8 cellular contexts compared by ENCODE assay signal in genomic region chr6:141488466-141488865, GRCh38.
DNase-seq lines count a peak whose midpoint lies in the region; ATAC-seq and TF ChIP-seq lines count a peak whose summit lies in the region.

No MANE protein-coding gene starts in this region.

- H3K27ac Mint-ChIP-seq in natural killer cell treated with Interleukin-12 subunit alpha and Interleukin-12 subunit beta and Interleukin-15 and Interleukin-18, amount 100 ng/mL, for 72 hours = peak overlapping the region in 1 of 2 donors; percentile 25
- no peak overlapping the region for H3K27ac Mint-ChIP-seq in activated CD4-positive, alpha-beta T cell treated with anti-CD3 and anti-CD28 coated beads, Interleukin-2, amount 10 ng/mL, durations not matched to agents 24 days and 14 days
- H3K27ac Mint-ChIP-seq in H9 = no peak overlapping the region

- H3K9me3 ChIP-seq in heart right ventricle = no peaks in the 10 kb centered on the region
- no peaks in the 10 kb centered on the region for H3K9me3 ChIP-seq in H9 (ENCODE audit: control insufficient read depth, low read depth, low read length)

- H3K56ac ChIP-seq in H9 (ENCODE audit: insufficient read length, low read depth, low read length) = no peak overlapping the region

- H2BK15ac ChIP-seq in H9 (ENCODE audit: low read depth, low read length) = no peak overlapping the region

- no peaks in the 10 kb centered on the region for H3K23me2 ChIP-seq in H9 (ENCODE audit: insufficient read length, low read depth, low read length, poor library complexity, severe bottlenecking)

- ATAC-seq in GM19324 (IDR thresholded peaks at IDR 0.05; ENCODE audit: low FRiP score, unreplicated experiment) (peak; percentile 60), HG03039 (IDR thresholded peaks at IDR 0.05; ENCODE audit: unreplicated experiment) (peak; percentile 26), GM19328 (IDR thresholded peaks at IDR 0.05; ENCODE audit: unreplicated experiment) (no peak), heart right ventricle (no peak)
- ATAC-seq in natural killer cell treated with Interleukin-12 subunit alpha and Interleukin-12 subunit beta and Interleukin-15 and Interleukin-18, amount 100 ng/mL, for 72 hours = peak; percentile 8 to 45

- H4K91ac ChIP-seq in H9 (ENCODE audit: insufficient read length, low read depth, low read length) = no peak overlapping the region

- H3K4me2 ChIP-seq in H9 (ENCODE audit: insufficient read depth, insufficient read length, low read length) = no peak overlapping the region

- H3K36me3 ChIP-seq in heart right ventricle = no peaks in the 10 kb centered on the region

- H3K9me3 Mint-ChIP-seq in natural killer cell treated with Interleukin-12 subunit alpha and Interleukin-12 subunit beta and Interleukin-15 and Interleukin-18, amount 100 ng/mL, for 72 hours = no peaks in the 10 kb centered on the region
- peaks cover 25% of the 10 kb centered on the region for H3K9me3 Mint-ChIP-seq in activated CD4-positive, alpha-beta T cell treated with anti-CD3 and anti-CD28 coated beads, Interleukin-2, amount 10 ng/mL, durations not matched to agents 24 days and 14 days
- peaks cover 3 to 11% of the 10 kb centered on the region in 2 experiments; a peak in 4 of 5 replicates for H3K9me3 Mint-ChIP-seq in H9

- no peak overlapping the region for H3K14ac ChIP-seq in H9 (ENCODE audit: insufficient read depth, low read length)

- intact Hi-C loops in activated CD4-positive, alpha-beta T cell treated with anti-CD3 and anti-CD28 coated beads, Interleukin-2, amount 10 ng/mL, durations not matched to agents 24 days and 14 days (cut with micrococcal nuclease) = loop anchor here (10.0 kb wide), 2 partner anchors 656 to 904 kb away; partner anchors contain the start of genes NMBR and VTA1
- intact Hi-C loops in heart right ventricle (cut with DNase I) = loop anchor here in 2 of 10 donors (5.0 to 10.0 kb wide), 2 partner anchors 56 to 64 kb away; no protein-coding TSS in a partner anchor

- TF ChIP-seq CTCF in heart right ventricle (IDR thresholded peaks at IDR 0.05) (no peak), H9 (conservative IDR thresholded peaks at IDR 0.05) (no peak)

- H3K4me3 Mint-ChIP-seq in natural killer cell treated with Interleukin-12 subunit alpha and Interleukin-12 subunit beta and Interleukin-15 and Interleukin-18, amount 100 ng/mL, for 72 hours = no peak overlapping the region
- H3K4me3 Mint-ChIP-seq in activated CD4-positive, alpha-beta T cell treated with anti-CD3 and anti-CD28 coated beads, Interleukin-2, amount 10 ng/mL, durations not matched to agents 24 days and 14 days = no peak overlapping the region
- H3K4me3 Mint-ChIP-seq in H9 = no peak overlapping the region

- H3K79me1 ChIP-seq in H9 (ENCODE audit: insufficient read depth, low read depth, low read length, poor library complexity, severe bottlenecking) = no peaks in the 10 kb centered on the region

- no peaks in the 10 kb centered on the region for H4K20me1 ChIP-seq in H9 (ENCODE audit: control insufficient read depth, insufficient read depth, insufficient read length)

- WGBS in heart right ventricle, 2 donors = 11 to 13% methylated on average over 1 of the region's 1 CpG
- WGBS in H9 (ENCODE audit: extremely low coverage, insufficient read length, low lambda C conversion rate) = no CpG with 5 or more reads among the region's 1 CpG

- H3K79me2 ChIP-seq in H9 (ENCODE audit: insufficient read depth, low read length) = no peaks in the 10 kb centered on the region

- H3K4me1 Mint-ChIP-seq in natural killer cell treated with Interleukin-12 subunit alpha and Interleukin-12 subunit beta and Interleukin-15 and Interleukin-18, amount 100 ng/mL, for 72 hours (ENCODE audit: low read depth in 2 of 2) = peaks cover 15 to 26% of the 10 kb centered on the region in 2 donors
- H3K4me1 Mint-ChIP-seq in activated CD4-positive, alpha-beta T cell treated with anti-CD3 and anti-CD28 coated beads, Interleukin-2, amount 10 ng/mL, durations not matched to agents 24 days and 14 days = peaks cover 23% of the 10 kb centered on the region
- peaks cover 8 to 13% of the 10 kb centered on the region in 2 experiments for H3K4me1 Mint-ChIP-seq in H9

- H2BK20ac ChIP-seq in H9 (ENCODE audit: low read depth, low read length, poor library complexity, severe bottlenecking) = no peak overlapping the region

- H2BK120ac ChIP-seq in H9 (ENCODE audit: low read depth, low read length, poor library complexity, severe bottlenecking) = no peak overlapping the region

- no peak overlapping the region for H4K5ac ChIP-seq in H9 (ENCODE audit: insufficient read length, low read depth, low read length)

- no peak overlapping the region for H3K4ac ChIP-seq in H9 (ENCODE audit: low read depth, low read length)

- no peak overlapping the region for H3T11ph ChIP-seq in H9 (ENCODE audit: low read length)

- H3K36me3 Mint-ChIP-seq in natural killer cell treated with Interleukin-12 subunit alpha and Interleukin-12 subunit beta and Interleukin-15 and Interleukin-18, amount 100 ng/mL, for 72 hours = no peaks in the 10 kb centered on the region
- peaks cover 9% of the 10 kb centered on the region for H3K36me3 Mint-ChIP-seq in activated CD4-positive, alpha-beta T cell treated with anti-CD3 and anti-CD28 coated beads, Interleukin-2, amount 10 ng/mL, durations not matched to agents 24 days and 14 days (ENCODE audit: low read depth)
- peaks cover 5 to 10% (median 7%) of the 10 kb centered on the region in 3 experiments; a peak in 6 of 7 replicates for H3K36me3 Mint-ChIP-seq in H9 (ENCODE audit: insufficient read depth in 1 of 3, low read depth in 3 of 3)

- peaks cover 0 to 23% (median 13%) of the 10 kb centered on the region in 9 donors for H3K4me1 ChIP-seq in heart right ventricle
- H3K4me1 ChIP-seq in H9 (ENCODE audit: insufficient read depth, low read length) = no peaks in the 10 kb centered on the region

- H3K27me3 Mint-ChIP-seq in natural killer cell treated with Interleukin-12 subunit alpha and Interleukin-12 subunit beta and Interleukin-15 and Interleukin-18, amount 100 ng/mL, for 72 hours = no peaks in the 10 kb centered on the region
- H3K27me3 Mint-ChIP-seq in activated CD4-positive, alpha-beta T cell treated with anti-CD3 and anti-CD28 coated beads, Interleukin-2, amount 10 ng/mL, durations not matched to agents 24 days and 14 days = no peaks in the 10 kb centered on the region
- no peaks in the 10 kb centered on the region for H3K27me3 Mint-ChIP-seq in H9 (ENCODE audit: low read depth)

- DNase-seq in OCI-M1 (lab: John Stamatoyannopoulos, UW) (peak; percentile 89), heart right ventricle (no peak), H9 (no peak)
- no peak for DNase-seq in natural killer cell treated with Interleukin-12 subunit alpha and Interleukin-12 subunit beta and Interleukin-15 and Interleukin-18, amount 100 ng/mL, for 72 hours (ENCODE audit: low spot score)
- DNase-seq in activated CD4-positive, alpha-beta T cell treated with anti-CD3 and anti-CD28 coated beads, Interleukin-2, amount 10 ng/mL, durations not matched to agents 24 days and 14 days = no peak

- H4K8ac ChIP-seq in H9 (replicated peaks; ENCODE audit: insufficient read length, low read depth, low read length) = no peak overlapping the region

- H3K23ac ChIP-seq in H9 (ENCODE audit: insufficient read length, low read depth, low read length) = no peak overlapping the region

- H2BK12ac ChIP-seq in H9 (ENCODE audit: insufficient read length, low read depth, low read length) = no peak overlapping the region

- H2AK5ac ChIP-seq in H9 (ENCODE audit: insufficient read length, low read length) = no peak overlapping the region

- peak overlapping the region in 1 of 10 donors; percentile 24 for H3K27ac ChIP-seq in heart right ventricle
- H3K27ac ChIP-seq in H9 (ENCODE audit: insufficient read length, low read depth, low read length) = no peak overlapping the region

- H3K18ac ChIP-seq in H9 (ENCODE audit: insufficient read length, low read depth, low read length) = no peak overlapping the region

- H3K27me3 ChIP-seq in heart right ventricle = no peaks in the 10 kb centered on the region
- H3K27me3 ChIP-seq in H9 (ENCODE audit: insufficient read depth, low read length) = no peaks in the 10 kb centered on the region

- no peak overlapping the region for H2AFZ ChIP-seq in H9 (ENCODE audit: low read length)

- no peak overlapping the region for H2BK5ac ChIP-seq in H9 (ENCODE audit: insufficient read length, low read length)

- no peak overlapping the region for H3K9ac ChIP-seq in H9 (ENCODE audit: extremely low read depth, insufficient read length, low read length)

- no peak overlapping the region for H3K4me3 ChIP-seq in heart right ventricle

Comparison
In these comparisons a context has a peak if more than half of its experiments do, and no peak if none do; other contexts are left out.
1. ATAC-seq: peak in GM19324 (single experiment), HG03039 (single experiment) and natural killer cell treated with Interleukin-12 subunit alpha and Interleukin-12 subunit beta and Interleukin-15 and Interleukin-18, amount 100 ng/mL, for 72 hours (2 of 2); none in GM19328 (single experiment) and heart right ventricle (0 of 8).